ENCODE assay signal across 8 cellular contexts in the genomic region with DNA sequence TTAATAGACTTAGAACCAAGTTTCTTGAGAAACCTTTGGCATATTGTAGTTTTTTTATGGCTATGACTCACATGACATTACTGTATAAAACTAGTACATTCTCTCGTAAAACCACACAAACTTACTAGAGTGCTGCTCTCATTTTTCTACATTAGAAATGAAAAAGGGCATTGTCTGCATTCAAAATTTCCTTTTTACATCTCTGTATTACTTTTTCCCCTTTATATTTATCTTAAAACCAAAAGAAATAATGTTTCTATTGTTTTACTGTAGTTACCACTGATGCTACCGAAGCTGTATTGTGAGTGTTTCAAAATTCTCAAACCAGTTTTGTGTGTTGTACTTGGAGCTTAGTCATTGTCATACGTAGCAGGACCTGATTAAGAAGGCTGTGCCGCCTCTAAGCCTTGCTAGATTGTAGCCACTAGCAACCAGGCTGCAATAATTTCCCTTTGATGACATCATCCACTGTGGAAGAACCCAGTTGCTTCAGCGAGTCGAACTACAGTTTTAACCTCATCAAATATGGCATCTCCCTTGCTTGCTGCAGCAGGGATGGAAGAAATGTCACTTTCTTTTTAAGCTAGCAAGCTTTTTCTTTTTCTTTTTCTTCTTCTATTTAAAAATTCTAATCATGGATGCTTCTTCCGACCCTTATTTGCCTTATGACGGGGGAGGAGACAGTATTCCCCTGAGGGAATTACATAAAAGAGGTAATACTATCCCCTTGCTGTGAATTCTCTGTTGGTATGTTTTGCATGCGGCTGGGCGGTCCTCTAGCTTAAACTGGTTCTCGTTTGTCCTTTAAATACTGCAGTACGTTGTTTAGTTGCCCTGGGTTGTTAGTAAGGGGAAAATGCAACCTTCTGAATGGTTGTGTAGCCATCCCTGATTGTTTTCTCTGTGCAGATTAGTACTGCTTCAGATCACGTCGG. TPM values are rescaled to one million over a fixed set of nuclear protein-coding genes. Genes with fewer than 3 reads are reported as not detected.
DNase-seq lines count a peak whose midpoint lies in the region; ATAC-seq, FAIRE-seq and TF ChIP-seq lines count a peak whose summit lies in the region.

No MANE protein-coding gene starts in this region.

- H3K27me3 ChIP-seq in GM12878 (replicated peaks in 1 of 2; ENCODE audit: control insufficient read depth in 2 of 2, insufficient read depth in 2 of 2, low read length in 1 of 2): no peaks in the 10 kb centered on the region

- CTCF ChIA-PET in GM12878 (lab: Yijun Ruan, JAX): interaction anchor here (0.7 to 4.6 kb wide), 12 partner anchors 9 to 47 kb away, joined by 3 to 37 read pairs (median 4); a partner anchor contains a TSS

- intact Hi-C loops in GM12878 (cut with micrococcal nuclease; ENCODE audit: unreplicated experiment): loop anchor here (2.0 kb wide), 1 partner anchor 39 kb away; a partner anchor contains a TSS

- peak overlapping the region; percentile 92 for H3K4me2 ChIP-seq in GM12878 (ENCODE audit: control insufficient read depth, insufficient read depth)

- TF ChIP-seq POLR2A in GM12878 (IDR thresholded peaks at IDR 0.05; ENCODE audit: low read depth, low read length): 0 out of 2 replicates have a peak, but pooled peaks have one; percentile 36

- peaks cover 32% of the 10 kb centered on the region for H3K79me2 ChIP-seq in GM12878 (ENCODE audit: control insufficient read depth, insufficient read depth, low read length)

- TSS peak; percentile 57 for BruUV-seq in GM12878 (replicated peaks; lab: Mats Ljungman, UMichigan)

- H3K9me3 ChIP-seq in GM12878 (replicated peaks; ENCODE audit: control insufficient read depth, insufficient read depth, low read length): no peaks in the 10 kb centered on the region

- under 1% methylated on average over 14 of the region's 14 CpGs for WGBS in GM12878 (ENCODE audit: insufficient coverage, insufficient replicate concordance, low lambda C conversion rate, missing lambda C conversion rate)

- peak; percentile 87 for DNase-seq in GM12865 (ENCODE audit: low read depth)
- DNase-seq in NCI-H1436 (lab: John Stamatoyannopoulos, UW): peak; percentile 93
- peak; percentile 62 for DNase-seq in T-helper 22 cell (ENCODE audit: low read depth)
- DNase-seq in GM12878 (ENCODE audit: low read depth, low spot score): peak; percentile 74
- DNase-seq in hippocampal formation (lab: John Stamatoyannopoulos, UW): peak; percentile 39 to 91
- peak; percentile 84 for DNase-seq in retina
- DNase-seq in KG1 (lab: John Stamatoyannopoulos, UW): no peak

- TF ChIP-seq RAD21 in GM12878 (IDR thresholded peaks at IDR 0.05; ENCODE audit: insufficient read depth, low read depth, low read length): no peak

- no peak for TF ChIP-seq EP300 in GM12878 (IDR thresholded peaks at IDR 0.05; ENCODE audit: borderline replicate concordance in 1 of 2, control insufficient read depth in 1 of 2, low read depth in 2 of 2, low read length in 2 of 2)

- TF ChIP-seq CTCF in GM12865 (IDR thresholded peaks at IDR 0.05; ENCODE audit: insufficient read depth, low read depth, low read length, missing control alignments) (no peak), GM12878 (IDR thresholded peaks at IDR 0.05 in 2 of 3, conservative IDR thresholded peaks at IDR 0.05 in 1 of 3; ENCODE audit: control insufficient read depth in 2 of 3, extremely low read depth in 1 of 3, insufficient read depth in 1 of 3, low read depth in 3 of 3, low read length in 3 of 3) (no peak)

- peaks cover 3% of the 10 kb centered on the region for H3K4me1 ChIP-seq in GM12878 (ENCODE audit: control insufficient read depth, insufficient read depth, low read length)

- peaks cover 0 to 6% of the 10 kb centered on the region in 2 experiments; a peak in 2 of 4 replicates for H3K36me3 ChIP-seq in GM12878 (ENCODE audit: control insufficient read depth in 2 of 2, insufficient read depth in 2 of 2, low read length in 1 of 2)

- peak overlapping the region; percentile 88 for H2AFZ ChIP-seq in GM12878 (ENCODE audit: control insufficient read depth, low read depth, low read length)

- ATAC-seq in HG02763 (IDR thresholded peaks at IDR 0.05; ENCODE audit: unreplicated experiment) (peak; percentile 94), GM12878 (peak; percentile 98)

- peak; percentile 97 for FAIRE-seq in GM12878 (lab: Jason Lieb, UNC)

- peak overlapping the region; percentile 74 for H3K9ac ChIP-seq in GM12878 (ENCODE audit: control insufficient read depth, insufficient read depth, low read length)

- H3K4me3 ChIP-seq in GM12865 (ENCODE audit: low read depth, low read length): peak overlapping the region; percentile 48
- H3K4me3 ChIP-seq in GM12878: peak overlapping the region; percentile 56

- no peaks in the 10 kb centered on the region for H4K20me1 ChIP-seq in GM12878 (ENCODE audit: control insufficient read depth, insufficient read depth)

- H3K27ac ChIP-seq in GM12878 (ENCODE audit: control insufficient read depth, insufficient read depth): peak overlapping the region; percentile 78

- RAD21 ChIA-PET in GM12878 (lab: Charles Lee; ENCODE audit: unreplicated experiment): interaction anchor here (1.1 to 4.9 kb wide), 8 partner anchors 15 to 67 kb away, joined by 3 to 35 read pairs (median 6); a partner anchor contains a TSS

- SMC1A ChIA-PET in GM12878 (lab: Charles Lee; ENCODE audit: uncharacterized antibody, unreplicated experiment): interaction anchor here (0.8 to 4.3 kb wide), 21 partner anchors 8 to 144 kb away, joined by 3 to 29 read pairs (median 5); a partner anchor contains a TSS

- POLR2A ChIA-PET in GM12878 (lab: Charles Lee): interaction anchor here (0.6 to 4.0 kb wide), 11 partner anchors 8 to 98 kb away, joined by 3 to 26 read pairs (median 6); a partner anchor contains a TSS

- in situ Hi-C loops in GM12878 (cut with MboI): no loop called here

TF ChIP-seq in GM12878, 131 proteins besides CTCF, POLR2A, EP300 and RAD21 (continues in another document):
- TF ChIP-seq BCL11A (IDR thresholded peaks at IDR 0.05; ENCODE audit: low read depth, low read length) (no peak), HDGF (IDR thresholded peaks at IDR 0.05) (peak; percentile 62; the same call in 1 of the 2 replicates), SMAD1 (IDR thresholded peaks at IDR 0.05; ENCODE audit: low read depth, partially characterized antibody) (peak; percentile 34), ATF7 (IDR thresholded peaks at IDR 0.05; ENCODE audit: low read depth) (peak; percentile 99), JUNB (IDR thresholded peaks at IDR 0.05) (peak; percentile 59), CREB1 (IDR thresholded peaks at IDR 0.05; ENCODE audit: low read depth) (peak; percentile 93), JUND (IDR thresholded peaks at IDR 0.05; ENCODE audit: low read depth, low read length) (no peak), RUNX3 (IDR thresholded peaks at IDR 0.05; ENCODE audit: low read length) (peak; percentile 55), SMAD5 (IDR thresholded peaks at IDR 0.05; ENCODE audit: low read depth) (0 out of 2 replicates have a peak, but pooled peaks have one; percentile 35)
- TF ChIP-seq, protein P1, sequence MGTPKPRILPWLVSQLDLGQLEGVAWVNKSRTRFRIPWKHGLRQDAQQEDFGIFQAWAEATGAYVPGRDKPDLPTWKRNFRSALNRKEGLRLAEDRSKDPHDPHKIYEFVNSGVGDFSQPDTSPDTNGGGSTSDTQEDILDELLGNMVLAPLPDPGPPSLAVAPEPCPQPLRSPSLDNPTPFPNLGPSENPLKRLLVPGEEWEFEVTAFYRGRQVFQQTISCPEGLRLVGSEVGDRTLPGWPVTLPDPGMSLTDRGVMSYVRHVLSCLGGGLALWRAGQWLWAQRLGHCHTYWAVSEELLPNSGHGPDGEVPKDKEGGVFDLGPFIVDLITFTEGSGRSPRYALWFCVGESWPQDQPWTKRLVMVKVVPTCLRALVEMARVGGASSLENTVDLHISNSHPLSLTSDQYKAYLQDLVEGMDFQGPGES (IDR thresholded peaks at IDR 0.05): no peak
- TF ChIP-seq, protein P2, sequence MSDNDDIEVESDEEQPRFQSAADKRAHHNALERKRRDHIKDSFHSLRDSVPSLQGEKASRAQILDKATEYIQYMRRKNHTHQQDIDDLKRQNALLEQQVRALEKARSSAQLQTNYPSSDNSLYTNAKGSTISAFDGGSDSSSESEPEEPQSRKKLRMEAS (IDR thresholded peaks at IDR 0.05; ENCODE audit: low read depth, low read length): no peak

RNA-seq across cellular contexts. Expression of a gene that starts 39.6 kb away (rescaled TPM):
- total RNA-seq in GM12878 (2013; cell fraction: nucleolus; rRNA removed): 69.5 and 69.9 TPM in 2 replicates
- total RNA-seq in GM12878 (2014; rRNA removed) (11.8 and 12.3 TPM in 2 replicates), GM12878 (2014; rRNA removed; fragmentation: Illumina TruSeq; extraction: Trizol) (16.2 and 18.2 TPM in 2 replicates), GM12878 (2021) (17.1 and 17.2 TPM in 2 replicates)
- polyA plus RNA-seq in GM12878 (2011; ENCODE audit: low read depth): 5.6 TPM
- polyA plus RNA-seq in GM12878 (2011; rRNA removed) (22.8 and 36.6 TPM in 2 replicates), GM12878 (2014; fragmentation: Illumina TruSeq; extraction: Trizol) (16.0 and 27.9 TPM in 2 replicates), GM12878 (2014; fragmentation: Nextera tagmentation; extraction: Ambion mirVana) (1 to 10 TPM; 4.0 to 4.7 TPM), GM12878 (2014; rRNA removed) (9.9 and 10.0 TPM in 2 replicates), GM12878 (2016; fragmentation: Nextera tagmentation; extraction: Ambion mirVana) (10 to 100 TPM; 11.0 to 11.3 TPM)
- polyA plus RNA-seq in GM12878 (2011; cell fraction: cytosol; rRNA removed): 8.2 and 9.1 TPM in 2 replicates
- 8.2 and 9.9 TPM in 2 replicates for polyA plus RNA-seq in GM12878 (2011; cell fraction: nucleus; rRNA removed)
- 5.6 and 8.8 TPM in 2 replicates for polyA plus RNA-seq in GM12878 (2012)
- polyA minus RNA-seq in GM12878 (2011; rRNA and poly(A)+ RNA removed): 46.6 and 51.9 TPM in 2 replicates
- 10.2 and 12.3 TPM in 2 replicates for polyA minus RNA-seq in GM12878 (2011; cell fraction: cytosol; rRNA and poly(A)+ RNA removed)
- polyA minus RNA-seq in GM12878 (2011; cell fraction: nucleus; rRNA and poly(A)+ RNA removed): 24.7 and 33.7 TPM in 2 replicates

RNA-seq across cellular contexts. Expression of a gene that starts 47.6 kb away (rescaled TPM):
- total RNA-seq in GM12878 (2013; cell fraction: nucleolus; rRNA removed): 38.5 and 41.8 TPM in 2 replicates
- 5.7 and 7.6 TPM in 2 replicates for total RNA-seq in GM12878 (2014; rRNA removed)
- 6.7 and 7.2 TPM in 2 replicates for total RNA-seq in GM12878 (2014; rRNA removed; fragmentation: Illumina TruSeq; extraction: Trizol)
- 9.5 and 10.3 TPM in 2 replicates for total RNA-seq in GM12878 (2021)
- 1.8 TPM for polyA plus RNA-seq in GM12878 (2011; ENCODE audit: low read depth)
- polyA plus RNA-seq in GM12878 (2011; rRNA removed): 11.0 and 18.1 TPM in 2 replicates
- 3.2 and 3.6 TPM in 2 replicates for polyA plus RNA-seq in GM12878 (2011; cell fraction: cytosol; rRNA removed)
- polyA plus RNA-seq in GM12878 (2011; cell fraction: nucleus; rRNA removed): 8.5 and 9.1 TPM in 2 replicates
- 3.7 and 4.8 TPM in 2 replicates for polyA plus RNA-seq in GM12878 (2012)
- polyA plus RNA-seq in GM12878 (2014; fragmentation: Illumina TruSeq; extraction: Trizol): 8.3 and 10.4 TPM in 2 replicates
- polyA plus RNA-seq in GM12878 (2014; fragmentation: Nextera tagmentation; extraction: Ambion mirVana): 1 to 10 TPM; 4.9 to 5.1 TPM
- polyA plus RNA-seq in GM12878 (2014; rRNA removed): 3.3 and 5.1 TPM in 2 replicates
- 10 to 100 TPM; 12.9 to 16.1 TPM for polyA plus RNA-seq in GM12878 (2016; fragmentation: Nextera tagmentation; extraction: Ambion mirVana)
- polyA minus RNA-seq in GM12878 (2011; rRNA and poly(A)+ RNA removed): 14.3 and 19.7 TPM in 2 replicates
- polyA minus RNA-seq in GM12878 (2011; cell fraction: cytosol; rRNA and poly(A)+ RNA removed): 6.0 and 6.2 TPM in 2 replicates
- 24.2 and 42.8 TPM in 2 replicates for polyA minus RNA-seq in GM12878 (2011; cell fraction: nucleus; rRNA and poly(A)+ RNA removed)
